ENCODE assay signal across 31 cellular contexts in genomic region chr12:52497975-52498374, GRCh38. TPM values are rescaled to one million over a fixed set of nuclear protein-coding genes. Genes with fewer than 3 reads are reported as not detected.
"Had no signal": no experiment of that assay in that cellular context is flagged by ENCODE, and none has a peak within 500 bp of the region (broad histone marks: within the 10 kb centered on the region; RNA-seq: fewer than 3 reads in every experiment).

No MANE protein-coding gene starts in this region.

- H3K4me1 ChIP-seq: ascending aorta, gastrocnemius medialis had no signal

- H3K4me3 ChIP-seq: ascending aorta, gastrocnemius medialis, heart right ventricle had no signal

- H3K36me3 ChIP-seq: ascending aorta, gastrocnemius medialis, heart right ventricle had no signal

- H3K36me3 Mint-ChIP-seq: activated naive CD4-positive, alpha-beta T cell treated with anti-CD3 and anti-CD28 coated beads, Interleukin-2, amount 10 ng/mL, durations not matched to agents 7 days and 5 days; activated naive CD4-positive, alpha-beta T cell treated with anti-CD3 and anti-CD28 coated beads, Interleukin-2, amount 50 U/mL, for 72 hours; activated naive CD8-positive, alpha-beta T cell treated with anti-CD3 and anti-CD28 coated beads, Interleukin-2, amount 10 ng/mL, durations not matched to agents 7 days and 5 days; brain had no signal

- H3K4me1 Mint-ChIP-seq: activated CD4-positive, alpha-beta memory T cell treated with anti-CD3 and anti-CD28 coated beads, Interleukin-2, amount 10 ng/mL, durations not matched to agents 7 days and 5 days; activated CD4-positive, alpha-beta T cell treated with anti-CD3 and anti-CD28 coated beads, Interleukin-2, amount 10 ng/mL, durations not matched to agents 7 days and 5 days; activated naive CD4-positive, alpha-beta T cell treated with anti-CD3 and anti-CD28 coated beads, Interleukin-2, amount 10 ng/mL, durations not matched to agents 7 days and 5 days had no signal

- H3K27ac ChIP-seq: ascending aorta, gastrocnemius medialis, heart right ventricle had no signal

- H3K27ac Mint-ChIP-seq: activated CD4-positive, alpha-beta memory T cell treated with anti-CD3 and anti-CD28 coated beads, Interleukin-2, amount 10 ng/mL, durations not matched to agents 7 days and 5 days; activated CD4-positive, alpha-beta T cell treated with anti-CD3 and anti-CD28 coated beads, Interleukin-2, amount 10 ng/mL, durations not matched to agents 7 days and 5 days; activated naive CD4-positive, alpha-beta T cell treated with anti-CD3 and anti-CD28 coated beads, Interleukin-2, amount 10 ng/mL, durations not matched to agents 7 days and 5 days; activated naive CD4-positive, alpha-beta T cell treated with anti-CD3 and anti-CD28 coated beads, Interleukin-2, amount 50 U/mL, for 72 hours; activated naive CD8-positive, alpha-beta T cell treated with anti-CD3 and anti-CD28 coated beads, Interleukin-2, amount 10 ng/mL, durations not matched to agents 7 days and 5 days; activated T-cell treated with anti-CD3 and anti-CD28 coated beads, Interleukin-2, amount 50 U/mL, for 24 hours; activated T-cell treated with anti-CD3 and anti-CD28 coated beads, Interleukin-2, amount 50 U/mL, for 72 hours; brain; effector memory CD8-positive, alpha-beta T cell; T-helper 17 cell had no signal

- H3K27me3 ChIP-seq: foreskin keratinocyte had no signal

- H3K9me3 Mint-ChIP-seq: activated CD4-positive, alpha-beta memory T cell treated with anti-CD3 and anti-CD28 coated beads, Interleukin-2, amount 10 ng/mL, durations not matched to agents 7 days and 5 days; activated CD4-positive, alpha-beta T cell treated with anti-CD3 and anti-CD28 coated beads, Interleukin-2, amount 10 ng/mL, durations not matched to agents 7 days and 5 days; activated naive CD4-positive, alpha-beta T cell treated with anti-CD3 and anti-CD28 coated beads, Interleukin-2, amount 10 ng/mL, durations not matched to agents 7 days and 5 days; activated naive CD4-positive, alpha-beta T cell treated with anti-CD3 and anti-CD28 coated beads, Interleukin-2, amount 50 U/mL, for 72 hours; activated naive CD8-positive, alpha-beta T cell treated with anti-CD3 and anti-CD28 coated beads, Interleukin-2, amount 10 ng/mL, durations not matched to agents 7 days and 5 days; activated T-cell treated with anti-CD3 and anti-CD28 coated beads, Interleukin-2, amount 50 U/mL, for 24 hours; activated T-cell treated with anti-CD3 and anti-CD28 coated beads, Interleukin-2, amount 50 U/mL, for 72 hours; brain; effector memory CD8-positive, alpha-beta T cell had no signal

- H3K4me3 Mint-ChIP-seq: activated CD4-positive, alpha-beta memory T cell treated with anti-CD3 and anti-CD28 coated beads, Interleukin-2, amount 10 ng/mL, durations not matched to agents 7 days and 5 days; activated CD4-positive, alpha-beta T cell treated with anti-CD3 and anti-CD28 coated beads, Interleukin-2, amount 10 ng/mL, durations not matched to agents 7 days and 5 days; activated naive CD4-positive, alpha-beta T cell treated with anti-CD3 and anti-CD28 coated beads, Interleukin-2, amount 10 ng/mL, durations not matched to agents 7 days and 5 days; activated naive CD8-positive, alpha-beta T cell treated with anti-CD3 and anti-CD28 coated beads, Interleukin-2, amount 10 ng/mL, durations not matched to agents 7 days and 5 days; activated T-cell treated with anti-CD3 and anti-CD28 coated beads, Interleukin-2, amount 50 U/mL, for 24 hours; activated T-cell treated with anti-CD3 and anti-CD28 coated beads, Interleukin-2, amount 50 U/mL, for 72 hours; brain; effector memory CD8-positive, alpha-beta T cell; T-helper 17 cell had no signal

- DNase-seq: activated CD4-positive, alpha-beta memory T cell treated with anti-CD3 and anti-CD28 coated beads, Interleukin-2, amount 10 ng/mL, durations not matched to agents 7 days and 5 days; activated CD4-positive, alpha-beta T cell treated with anti-CD3 and anti-CD28 coated beads for 1 hour; activated CD4-positive, alpha-beta T cell treated with anti-CD3 and anti-CD28 coated beads for 4 hours; activated CD4-positive, alpha-beta T cell treated with anti-CD3 and anti-CD28 coated beads, Interleukin-2, amount 10 ng/mL, durations not matched to agents 7 days and 5 days; activated CD4-positive, alpha-beta T cell treated with anti-CD3 and anti-CD28 coated beads, Interleukin-2, amount 50 U/mL, for 4 hours; activated CD4-positive, CD25-positive, alpha-beta regulatory T cell; activated CD8-positive, alpha-beta memory T cell treated with anti-CD3 and anti-CD28 coated beads, Interleukin-2, amount 50 U/mL, for 48 hours; activated gamma-delta T cell; activated naive CD4-positive, alpha-beta T cell; activated naive CD4-positive, alpha-beta T cell treated with anti-CD3 and anti-CD28 coated beads, Interleukin-2, amount 10 ng/mL, durations not matched to agents 7 days and 5 days; activated naive CD8-positive, alpha-beta T cell treated with anti-CD3 and anti-CD28 coated beads, Interleukin-2, amount 10 ng/mL, durations not matched to agents 7 days and 5 days; activated T-cell treated with anti-CD3 and anti-CD28 coated beads for 4 hours; activated T-cell treated with anti-CD3 and anti-CD28 coated beads, Interleukin-2, amount 50 U/mL, for 24 hours; activated T-cell treated with anti-CD3 and anti-CD28 coated beads, Interleukin-2, amount 50 U/mL, for 72 hours; caudate nucleus; cortex of kidney; dermis blood vessel endothelial cell; effector CD4-positive, alpha-beta T cell; effector memory CD8-positive, alpha-beta T cell; foreskin keratinocyte; gastrocnemius medialis; glutamatergic neuron; heart right ventricle; T-helper 1 cell; T-helper 17 cell had no signal

- ATAC-seq: activated naive CD4-positive, alpha-beta T cell treated with anti-CD3 and anti-CD28 coated beads, Interleukin-2, amount 50 U/mL, for 72 hours; activated T-cell treated with anti-CD3 and anti-CD28 coated beads, Interleukin-2, amount 50 U/mL, for 72 hours; effector memory CD8-positive, alpha-beta T cell; esophagus mucosa; foreskin keratinocyte; gastrocnemius medialis; heart right ventricle; T-helper 17 cell had no signal

- H3K9me3 ChIP-seq: ascending aorta, gastrocnemius medialis had no signal

RNA-seq across cellular contexts. Expression of gene KRT6A, which starts 4.9 kb away (rescaled TPM):
- total RNA-seq: activated CD4-positive, alpha-beta memory T cell treated with anti-CD3 and anti-CD28 coated beads, Interleukin-2, amount 10 ng/mL, durations not matched to agents 7 days and 5 days; activated CD4-positive, alpha-beta T cell treated with anti-CD3 and anti-CD28 coated beads, Interleukin-2, amount 10 ng/mL, durations not matched to agents 7 days and 5 days; activated naive CD4-positive, alpha-beta T cell treated with anti-CD3 and anti-CD28 coated beads, Interleukin-2, amount 50 U/mL, for 72 hours; activated naive CD8-positive, alpha-beta T cell treated with anti-CD3 and anti-CD28 coated beads, Interleukin-2, amount 10 ng/mL, durations not matched to agents 7 days and 5 days; activated T-cell treated with anti-CD3 and anti-CD28 coated beads, Interleukin-2, amount 50 U/mL, for 72 hours; chondrocyte; gastrocnemius medialis; T-helper 17 cell had no signal

RNA-seq across cellular contexts. Expression of gene KRT5, which starts 22.2 kb away (rescaled TPM):
- total RNA-seq: activated CD4-positive, alpha-beta memory T cell treated with anti-CD3 and anti-CD28 coated beads, Interleukin-2, amount 10 ng/mL, durations not matched to agents 7 days and 5 days; activated CD4-positive, alpha-beta T cell treated with anti-CD3 and anti-CD28 coated beads, Interleukin-2, amount 10 ng/mL, durations not matched to agents 7 days and 5 days; activated naive CD4-positive, alpha-beta T cell treated with anti-CD3 and anti-CD28 coated beads, Interleukin-2, amount 50 U/mL, for 72 hours; activated naive CD8-positive, alpha-beta T cell treated with anti-CD3 and anti-CD28 coated beads, Interleukin-2, amount 10 ng/mL, durations not matched to agents 7 days and 5 days; activated T-cell treated with anti-CD3 and anti-CD28 coated beads, Interleukin-2, amount 50 U/mL, for 72 hours; chondrocyte; gastrocnemius medialis; T-helper 17 cell had no signal

RNA-seq across cellular contexts. Expression of gene KRT6C, which starts 24.4 kb away (rescaled TPM):
- total RNA-seq: activated CD4-positive, alpha-beta memory T cell treated with anti-CD3 and anti-CD28 coated beads, Interleukin-2, amount 10 ng/mL, durations not matched to agents 7 days and 5 days; activated CD4-positive, alpha-beta T cell treated with anti-CD3 and anti-CD28 coated beads, Interleukin-2, amount 10 ng/mL, durations not matched to agents 7 days and 5 days; activated naive CD4-positive, alpha-beta T cell treated with anti-CD3 and anti-CD28 coated beads, Interleukin-2, amount 50 U/mL, for 72 hours; activated naive CD8-positive, alpha-beta T cell treated with anti-CD3 and anti-CD28 coated beads, Interleukin-2, amount 10 ng/mL, durations not matched to agents 7 days and 5 days; activated T-cell treated with anti-CD3 and anti-CD28 coated beads, Interleukin-2, amount 50 U/mL, for 72 hours; ascending aorta; chondrocyte; dermis blood vessel endothelial cell; gastrocnemius medialis; heart right ventricle; T-helper 17 cell had no signal

RNA-seq across cellular contexts. Expression of gene KRT6B, which starts 46.0 kb away (rescaled TPM):
- total RNA-seq: activated CD4-positive, alpha-beta memory T cell treated with anti-CD3 and anti-CD28 coated beads, Interleukin-2, amount 10 ng/mL, durations not matched to agents 7 days and 5 days; activated CD4-positive, alpha-beta T cell treated with anti-CD3 and anti-CD28 coated beads, Interleukin-2, amount 10 ng/mL, durations not matched to agents 7 days and 5 days; activated naive CD4-positive, alpha-beta T cell treated with anti-CD3 and anti-CD28 coated beads, Interleukin-2, amount 50 U/mL, for 72 hours; activated naive CD8-positive, alpha-beta T cell treated with anti-CD3 and anti-CD28 coated beads, Interleukin-2, amount 10 ng/mL, durations not matched to agents 7 days and 5 days; activated T-cell treated with anti-CD3 and anti-CD28 coated beads, Interleukin-2, amount 50 U/mL, for 72 hours; chondrocyte; gastrocnemius medialis; heart right ventricle; T-helper 17 cell had no signal

RNA-seq across cellular contexts. Expression of gene KRT71, which starts 55.0 kb away (rescaled TPM):
- total RNA-seq: activated CD4-positive, alpha-beta memory T cell treated with anti-CD3 and anti-CD28 coated beads, Interleukin-2, amount 10 ng/mL, durations not matched to agents 7 days and 5 days; activated CD4-positive, alpha-beta T cell treated with anti-CD3 and anti-CD28 coated beads, Interleukin-2, amount 10 ng/mL, durations not matched to agents 7 days and 5 days; activated naive CD4-positive, alpha-beta T cell treated with anti-CD3 and anti-CD28 coated beads, Interleukin-2, amount 50 U/mL, for 72 hours; activated naive CD8-positive, alpha-beta T cell treated with anti-CD3 and anti-CD28 coated beads, Interleukin-2, amount 10 ng/mL, durations not matched to agents 7 days and 5 days; activated T-cell treated with anti-CD3 and anti-CD28 coated beads, Interleukin-2, amount 50 U/mL, for 72 hours; ascending aorta; bronchial epithelial cell; chondrocyte; dermis blood vessel endothelial cell; esophagus mucosa; foreskin keratinocyte; gastrocnemius medialis; heart right ventricle; T-helper 17 cell had no signal
- polyA plus RNA-seq: foreskin keratinocyte, heart right ventricle had no signal
